ENCODE assay signal across 15 cellular contexts in genomic region chr4:79964715-79965345, GRCh38.
DNase-seq lines count a peak whose midpoint lies in the region; ATAC-seq, FAIRE-seq and TF ChIP-seq lines count a peak whose summit lies in the region.
"Had no signal": no experiment of that assay in that cellular context is flagged by ENCODE, and none has a peak within 500 bp of the region (broad histone marks: within the 10 kb centered on the region; RNA-seq: fewer than 3 reads in every experiment).

No MANE protein-coding gene starts in this region.

- H3K9me3 Mint-ChIP-seq in nephron progenitor cell (no peaks in the 10 kb centered on the region), type B pancreatic cell (no peaks in the 10 kb centered on the region)
- H3K9me3 Mint-ChIP-seq: activated CD4-positive, alpha-beta T cell treated with anti-CD3 and anti-CD28 coated beads, Interleukin-2, amount 10 ng/mL, durations not matched to agents 24 days and 14 days; activated T-cell treated with anti-CD3 and anti-CD28 coated beads, Interleukin-2, amount 50 U/mL, for 72 hours; CD4-positive, CD25-positive, alpha-beta regulatory T cell had no signal

- H3K9me3 ChIP-seq in K562 (replicated peaks; ENCODE audit: control insufficient read depth, insufficient read depth, low read depth, low read length) (peaks cover 5% of the 10 kb centered on the region), colonic mucosa (no peaks in the 10 kb centered on the region)
- H3K9me3 ChIP-seq: ascending aorta, right atrium auricular region had no signal

- H3K4me3 ChIP-seq in K562, result no peak overlapping the region
- H3K4me3 ChIP-seq in colonic mucosa, result no peak overlapping the region
- H3K4me3 ChIP-seq: ascending aorta, right atrium auricular region had no signal

- H3K27me3 ChIP-seq in K562 (ENCODE audit: control insufficient read depth in 2 of 2, insufficient read depth in 2 of 2, low read length in 2 of 2) (no peaks in the 10 kb centered on the region), colonic mucosa (no peaks in the 10 kb centered on the region)
- H3K27me3 ChIP-seq: ascending aorta, right atrium auricular region had no signal

- no peak for TF ChIP-seq POLR2A in K562 (conservative IDR thresholded peaks at IDR 0.05)

- H3K4me1 Mint-ChIP-seq in nephron progenitor cell, result peaks cover 38% of the 10 kb centered on the region
- H3K4me1 Mint-ChIP-seq in type B pancreatic cell (ENCODE audit: unreplicated experiment), result peaks cover 17% of the 10 kb centered on the region
- H3K4me1 Mint-ChIP-seq: activated CD4-positive, alpha-beta T cell treated with anti-CD3 and anti-CD28 coated beads, Interleukin-2, amount 10 ng/mL, durations not matched to agents 24 days and 14 days had no signal

- FAIRE-seq in K562 (lab: Jason Lieb, UNC), result no peak
- FAIRE-seq: G401.6 had no signal

- H3K27ac ChIP-seq in K562 (ENCODE audit: extremely low read depth, low read depth, low read length), result no peak overlapping the region
- H3K27ac ChIP-seq in colonic mucosa, result no peak overlapping the region
- H3K27ac ChIP-seq: ascending aorta, right atrium auricular region had no signal

- no TSS peak for BruUV-seq in K562 (replicated peaks; lab: Mats Ljungman, UMichigan)

- H3K36me3 Mint-ChIP-seq in nephron progenitor cell (ENCODE audit: low read depth) (no peaks in the 10 kb centered on the region), type B pancreatic cell (no peaks in the 10 kb centered on the region)

- H3K27ac Mint-ChIP-seq in nephron progenitor cell (peak overlapping the region; percentile 99), type B pancreatic cell (peak overlapping the region; percentile 82)
- H3K27ac Mint-ChIP-seq: activated CD4-positive, alpha-beta T cell treated with anti-CD3 and anti-CD28 coated beads, Interleukin-2, amount 10 ng/mL, durations not matched to agents 24 days and 14 days; activated T-cell treated with anti-CD3 and anti-CD28 coated beads, Interleukin-2, amount 50 U/mL, for 72 hours; CD4-positive, CD25-positive, alpha-beta regulatory T cell had no signal

- no peak for ATAC-seq in K562
- no peak for ATAC-seq in HG03342 (IDR thresholded peaks at IDR 0.05; ENCODE audit: unreplicated experiment)
- ATAC-seq in HG02970 (IDR thresholded peaks at IDR 0.05; ENCODE audit: low FRiP score, unreplicated experiment), result no peak
- ATAC-seq: activated T-cell treated with anti-CD3 and anti-CD28 coated beads, Interleukin-2, amount 50 U/mL, for 72 hours had no signal

- peaks cover 24% of the 10 kb centered on the region for H3K36me3 ChIP-seq in K562 (ENCODE audit: control insufficient read depth, insufficient read depth, low read length)
- H3K36me3 ChIP-seq in colonic mucosa, result no peaks in the 10 kb centered on the region

- H2AFZ ChIP-seq in K562 (ENCODE audit: low read depth, low read length), result no peak overlapping the region

- in situ Hi-C loops in K562 (cut with MboI), result no loop called here

- POLR2A ChIA-PET in K562 (lab: Yijun Ruan, JAX), result interaction anchor here (0.8 kb wide), 1 partner anchor 245 kb away, joined by 3 read pairs; no protein-coding TSS in a partner anchor

- H3K9me1 ChIP-seq in K562 (ENCODE audit: control insufficient read depth, insufficient read depth, low read length), result no peaks in the 10 kb centered on the region

- CTCF ChIA-PET in K562 (lab: Yijun Ruan, JAX; ENCODE audit: low intra/inter-chr PET ratio), result no interaction called here

- H3K79me2 ChIP-seq in K562 (ENCODE audit: control insufficient read depth, insufficient read depth, low read length), result no peaks in the 10 kb centered on the region

- H3K9ac ChIP-seq in K562 (ENCODE audit: insufficient read depth in 1 of 2, low read depth in 2 of 2, low read length in 2 of 2), result no peak overlapping the region
- H3K9ac ChIP-seq in colonic mucosa (ENCODE audit: low read depth in 2 of 2, low read length in 2 of 2), result no peak overlapping the region

- peak overlapping the region; percentile 89 for H3K4me3 Mint-ChIP-seq in nephron progenitor cell
- peak overlapping the region; percentile 89 for H3K4me3 Mint-ChIP-seq in type B pancreatic cell
- H3K4me3 Mint-ChIP-seq: activated CD4-positive, alpha-beta T cell treated with anti-CD3 and anti-CD28 coated beads, Interleukin-2, amount 10 ng/mL, durations not matched to agents 24 days and 14 days; activated T-cell treated with anti-CD3 and anti-CD28 coated beads, Interleukin-2, amount 50 U/mL, for 72 hours; CD4-positive, CD25-positive, alpha-beta regulatory T cell had no signal

- H3K4me2 ChIP-seq in K562 (ENCODE audit: insufficient read depth, low read length), result no peak overlapping the region

- no peak for TF ChIP-seq RAD21 in K562 (CRISPR knock-in tag; conservative IDR thresholded peaks at IDR 0.05 in 1 of 2, IDR thresholded peaks at IDR 0.05 in 1 of 2)

- TF ChIP-seq EP300 in K562 (IDR thresholded peaks at IDR 0.05; ENCODE audit: low read length), result no peak

- H4K20me1 ChIP-seq in K562 (replicated peaks; ENCODE audit: control insufficient read depth, insufficient read depth, low read length), result no peaks in the 10 kb centered on the region

- intact Hi-C loops in K562 (cut with micrococcal nuclease) (no loop called here), colonic mucosa (cut with DNase I) (no loop called here)

- H3K4me1 ChIP-seq in K562 (replicated peaks in 1 of 2; ENCODE audit: control insufficient read depth in 2 of 2, insufficient read depth in 2 of 2, low read length in 2 of 2) (peaks cover 0 to 4% of the 10 kb centered on the region in 2 experiments; a peak in 2 of 5 replicates), colonic mucosa (no peaks in the 10 kb centered on the region)
- H3K4me1 ChIP-seq: ascending aorta, right atrium auricular region had no signal

- 97% methylated on average over 42 of the region's 49 CpGs for WGBS in K562 (ENCODE audit: insufficient coverage, low coverage, missing lambda C conversion rate)

- no peak for TF ChIP-seq CTCF in K562 (IDR thresholded peaks at IDR 0.05 in 2 of 3, conservative IDR thresholded peaks at IDR 0.05 in 1 of 3; ENCODE audit: insufficient read depth in 2 of 3, low read depth in 1 of 3, low read length in 3 of 3)
- TF ChIP-seq CTCF in nephron progenitor cell (IDR thresholded peaks at IDR 0.05), result no peak
- no peak for TF ChIP-seq CTCF in type B pancreatic cell (conservative IDR thresholded peaks at IDR 0.05)
- no peak for TF ChIP-seq CTCF in colonic mucosa (IDR thresholded peaks at IDR 0.05)

- DNase-seq in K562 (ENCODE audit: extremely low read depth in 1 of 4, low spot score in 3 of 4), result no peak
- DNase-seq in globus pallidus (ENCODE audit: low spot score), result peak; percentile 1
- peak; percentile 70 for DNase-seq in nephron progenitor cell
- peak; percentile 70 for DNase-seq in type B pancreatic cell (ENCODE audit: extremely low spot score, unreplicated experiment)
- DNase-seq in colonic mucosa, result no peak
- DNase-seq: activated CD4-positive, alpha-beta T cell treated with anti-CD3 and anti-CD28 coated beads, Interleukin-2, amount 10 ng/mL, durations not matched to agents 24 days and 14 days; activated T-cell treated with anti-CD3 and anti-CD28 coated beads, Interleukin-2, amount 50 U/mL, for 72 hours; CD4-positive, CD25-positive, alpha-beta regulatory T cell; NCI-H1436 treated with DMSO at 0.1 percent for 48 hours; NCI-H510A had no signal

- H3K27me3 Mint-ChIP-seq in nephron progenitor cell (ENCODE audit: low read depth, poor library complexity) (no peaks in the 10 kb centered on the region), type B pancreatic cell (peaks cover 24% of the 10 kb centered on the region)
- H3K27me3 Mint-ChIP-seq: activated CD4-positive, alpha-beta T cell treated with anti-CD3 and anti-CD28 coated beads, Interleukin-2, amount 10 ng/mL, durations not matched to agents 24 days and 14 days; CD4-positive, CD25-positive, alpha-beta regulatory T cell had no signal

TF ChIP-seq in K562, 482 proteins besides CTCF, POLR2A, EP300 and RAD21 (continues in another document):
- TF ChIP-seq PCBP1 (IDR thresholded peaks at IDR 0.05; ENCODE audit: low read depth, low read length, poor library complexity, severe bottlenecking) (peak; percentile 54), POU5F1 (IDR thresholded peaks at IDR 0.05; ENCODE audit: borderline replicate concordance, low read depth, low read length, partially characterized antibody) (no peak), PML (IDR thresholded peaks at IDR 0.05; ENCODE audit: low read length) (no peak), MBD1 (CRISPR knock-in tag; IDR thresholded peaks at IDR 0.05) (no peak), NR2C1 (IDR thresholded peaks at IDR 0.05) (no peak), NR2C1 (tag; IDR thresholded peaks at IDR 0.05) (no peak)
- TF ChIP-seq, protein P1, sequence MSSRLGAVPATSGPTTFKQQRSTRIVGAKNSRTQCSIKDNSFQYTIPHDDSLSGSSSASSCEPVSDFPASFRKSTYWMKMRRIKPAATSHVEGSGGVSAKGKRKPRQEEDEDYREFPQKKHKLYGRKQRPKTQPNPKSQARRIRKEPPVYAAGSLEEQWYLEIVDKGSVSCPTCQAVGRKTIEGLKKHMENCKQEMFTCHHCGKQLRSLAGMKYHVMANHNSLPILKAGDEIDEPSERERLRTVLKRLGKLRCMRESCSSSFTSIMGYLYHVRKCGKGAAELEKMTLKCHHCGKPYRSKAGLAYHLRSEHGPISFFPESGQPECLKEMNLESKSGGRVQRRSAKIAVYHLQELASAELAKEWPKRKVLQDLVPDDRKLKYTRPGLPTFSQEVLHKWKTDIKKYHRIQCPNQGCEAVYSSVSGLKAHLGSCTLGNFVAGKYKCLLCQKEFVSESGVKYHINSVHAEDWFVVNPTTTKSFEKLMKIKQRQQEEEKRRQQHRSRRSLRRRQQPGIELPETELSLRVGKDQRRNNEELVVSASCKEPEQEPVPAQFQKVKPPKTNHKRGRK (tag; IDR thresholded peaks at IDR 0.05), result no peak

Comparison
In these comparisons a context has a peak if more than half of its experiments do, and no peak if none do; other contexts are left out.
1. DNase-seq: peak in globus pallidus (single experiment), nephron progenitor cell (single experiment) and type B pancreatic cell (single experiment); none in K562 (0 of 4) and colonic mucosa (single experiment).